1 cellular context compared by ENCODE assay signal in genomic region chr11:64290352-64290751, GRCh38.
TF ChIP-seq lines count a peak whose summit lies in the region.

No MANE protein-coding gene starts in this region.

TF ChIP-seq in IMR-90, 13 proteins besides CTCF, POLR2A, EP300 and RAD21:
- no peak for TF ChIP-seq MAZ (IDR thresholded peaks at IDR 0.05; ENCODE audit: borderline replicate concordance, low read depth, low read length)
- TF ChIP-seq RCOR1 (IDR thresholded peaks at IDR 0.05; ENCODE audit: insufficient replicate concordance, low read length) = no peak
- no peak for TF ChIP-seq MAFK (IDR thresholded peaks at IDR 0.05; ENCODE audit: low read depth, low read length)
- TF ChIP-seq SMC3 (IDR thresholded peaks at IDR 0.05; ENCODE audit: low read depth, low read length) = no peak
- no peak for TF ChIP-seq FOS (IDR thresholded peaks at IDR 0.05; ENCODE audit: low read depth, low read length)
- no peak for TF ChIP-seq CHD1 (IDR thresholded peaks at IDR 0.05; ENCODE audit: low read depth, low read length)
